In the genomic region with DNA sequence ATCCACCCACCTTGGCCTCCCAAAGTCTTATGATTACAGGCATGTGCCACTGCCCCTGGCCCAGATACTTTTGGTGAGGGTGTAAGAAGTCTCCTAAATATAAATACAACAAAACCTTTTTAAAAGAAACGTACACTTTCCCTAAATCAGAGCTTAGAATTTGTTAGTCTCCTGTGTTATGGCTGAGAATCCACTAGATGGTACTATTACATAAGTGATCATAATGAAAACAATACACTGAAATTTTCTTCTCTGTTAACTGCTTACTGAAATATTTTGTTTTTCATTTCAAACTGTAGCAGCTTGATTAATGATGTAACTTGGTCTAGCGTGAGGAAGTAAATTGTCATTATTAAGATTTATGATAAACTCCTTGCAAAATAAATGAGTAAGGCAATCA, we compare ENCODE assay signal across 9 cellular contexts.
DNase-seq lines count a peak whose midpoint lies in the region; ATAC-seq and TF ChIP-seq lines count a peak whose summit lies in the region.
"Had no signal": no experiment of that assay in that cellular context is flagged by ENCODE, and none has a peak within 500 bp of the region (broad histone marks: within the 10 kb centered on the region; RNA-seq: fewer than 3 reads in every experiment).

No MANE protein-coding gene starts in this region.

- CTCF ChIA-PET in activated CD8-positive, alpha-beta T cell treated with anti-CD3 and anti-CD28 coated beads, Interleukin-2, amount 10 ng/mL, durations not matched to agents 7 days and 5 days (lab: Charles Lee), result no interaction called here

- POLR2A ChIA-PET in activated CD8-positive, alpha-beta T cell treated with anti-CD3 and anti-CD28 coated beads, Interleukin-2, amount 10 ng/mL, durations not matched to agents 7 days and 5 days (lab: Charles Lee), result no interaction called here

- no peak overlapping the region for H3K4me3 Mint-ChIP-seq in activated CD8-positive, alpha-beta T cell treated with anti-CD3 and anti-CD28 coated beads, Interleukin-2, amount 10 ng/mL, durations not matched to agents 7 days and 5 days

- TF ChIP-seq CTCF in GM13977 (IDR thresholded peaks at IDR 0.05; ENCODE audit: extremely low read depth, insufficient read depth, missing control alignments), result peak; percentile 53

- no peaks in the 10 kb centered on the region for H3K27me3 Mint-ChIP-seq in activated CD8-positive, alpha-beta T cell treated with anti-CD3 and anti-CD28 coated beads, Interleukin-2, amount 10 ng/mL, durations not matched to agents 7 days and 5 days (ENCODE audit: low read depth)

- in situ Hi-C loops in GM13977 (cut with MboI; ENCODE audit: low pct_unique_long_range_greater_than_20kb, low sequenced_read_pairs, unreplicated experiment), result no loop called here

- DNase-seq in A172 (ENCODE audit: low spot score), result peak; percentile 8
- DNase-seq in GM13977 (ENCODE audit: low spot score), result peak; percentile 12
- DNase-seq in SK-N-DZ (ENCODE audit: low spot score), result peak; percentile 54
- peak; percentile 3 for DNase-seq in glomerular visceral epithelial cell (ENCODE audit: extremely low spot score)
- no peak for DNase-seq in activated CD8-positive, alpha-beta memory T cell treated with anti-CD3 and anti-CD28 coated beads, Interleukin-2, amount 50 U/mL, for 48 hours
- DNase-seq in activated CD4-positive, alpha-beta T cell treated with anti-CD3 and anti-CD28 coated beads for 48 hours, result no peak
- DNase-seq in activated CD8-positive, alpha-beta T cell treated with anti-CD3 and anti-CD28 coated beads, Interleukin-2, amount 10 ng/mL, durations not matched to agents 7 days and 5 days, result no peak
- DNase-seq: left cardiac atrium had no signal

- no peak for ATAC-seq in GM19455 (IDR thresholded peaks at IDR 0.05; ENCODE audit: unreplicated experiment)
- no peak for ATAC-seq in activated CD8-positive, alpha-beta T cell treated with anti-CD3 and anti-CD28 coated beads, Interleukin-2, amount 10 ng/mL, durations not matched to agents 7 days and 5 days

- H3K9me3 Mint-ChIP-seq in activated CD8-positive, alpha-beta T cell treated with anti-CD3 and anti-CD28 coated beads, Interleukin-2, amount 10 ng/mL, durations not matched to agents 7 days and 5 days (ENCODE audit: insufficient read depth), result no peaks in the 10 kb centered on the region

- H3K4me1 Mint-ChIP-seq in activated CD8-positive, alpha-beta T cell treated with anti-CD3 and anti-CD28 coated beads, Interleukin-2, amount 10 ng/mL, durations not matched to agents 7 days and 5 days (ENCODE audit: low read depth), result no peaks in the 10 kb centered on the region

- no peak overlapping the region for H3K27ac Mint-ChIP-seq in activated CD8-positive, alpha-beta T cell treated with anti-CD3 and anti-CD28 coated beads, Interleukin-2, amount 10 ng/mL, durations not matched to agents 7 days and 5 days

- H3K36me3 Mint-ChIP-seq in activated CD8-positive, alpha-beta T cell treated with anti-CD3 and anti-CD28 coated beads, Interleukin-2, amount 10 ng/mL, durations not matched to agents 7 days and 5 days (ENCODE audit: low read depth), result no peaks in the 10 kb centered on the region

Comparison
In these comparisons a context has a peak if more than half of its experiments do, and no peak if none do; other contexts are left out.
1. DNase-seq: peak in A172 (single experiment), GM13977 (single experiment), SK-N-DZ (single experiment) and glomerular visceral epithelial cell (single experiment); none in activated CD8-positive, alpha-beta memory T cell treated with anti-CD3 and anti-CD28 coated beads, Interleukin-2, amount 50 U/mL, for 48 hours (single experiment), activated CD4-positive, alpha-beta T cell treated with anti-CD3 and anti-CD28 coated beads for 48 hours (single experiment) and activated CD8-positive, alpha-beta T cell treated with anti-CD3 and anti-CD28 coated beads, Interleukin-2, amount 10 ng/mL, durations not matched to agents 7 days and 5 days (single experiment).